ENCODE assay signal across 20 cellular contexts in genomic region chr3:33373082-33373437, GRCh38.
DNase-seq lines count a peak whose midpoint lies in the region; ATAC-seq, FAIRE-seq and TF ChIP-seq lines count a peak whose summit lies in the region.
"Had no signal": no experiment of that assay in that cellular context is flagged by ENCODE, and none has a peak within 500 bp of the region (broad histone marks: within the 10 kb centered on the region; RNA-seq: fewer than 3 reads in every experiment).

No MANE protein-coding gene starts in this region.

- no peaks in the 10 kb centered on the region for H3K27me3 ChIP-seq in neural cell (ENCODE audit: insufficient read depth, low read depth, low read length)
- H3K27me3 ChIP-seq: cardiac muscle cell had no signal

- no peaks in the 10 kb centered on the region for H4K20me1 ChIP-seq in neural cell (ENCODE audit: insufficient read depth)

- H3K4me3 ChIP-seq in neural cell (ENCODE audit: low read length) = no peak overlapping the region
- H3K4me3 ChIP-seq: cardiac muscle cell, GM12878 had no signal

- H3K9me2 ChIP-seq in neural cell (ENCODE audit: insufficient read depth, low read length) = no peaks in the 10 kb centered on the region

- H3K4me3 Mint-ChIP-seq in CD14-positive monocyte = no peak overlapping the region
- peak overlapping the region; percentile 16 for H3K4me3 Mint-ChIP-seq in activated T-helper 17 cell treated with anti-CD3 and anti-CD28 coated beads, Interleukin-2, amount 50 U/mL, for 72 hours
- H3K4me3 Mint-ChIP-seq: activated CD4-positive, alpha-beta T cell treated with anti-CD3 and anti-CD28 coated beads for 36 hours; activated CD8-positive, alpha-beta T cell treated with anti-CD3 and anti-CD28 coated beads, Interleukin-2, amount 10 ng/mL, durations not matched to agents 7 days and 5 days; activated naive CD8-positive, alpha-beta T cell; naive thymus-derived CD4-positive, alpha-beta T cell; stimulated activated effector memory CD8-positive, alpha-beta T cell treated with anti-CD3 and anti-CD28 coated beads, Interleukin-12 subunit alpha, Interleukin-12 subunit beta, amount 100 ng/mL, for 72 hours; type B pancreatic cell had no signal

- ATAC-seq in activated T-helper 17 cell treated with anti-CD3 and anti-CD28 coated beads, Interleukin-2, amount 50 U/mL, for 72 hours (replicated peaks) = no peak

- H3K27ac Mint-ChIP-seq in CD14-positive monocyte = no peak overlapping the region
- H3K27ac Mint-ChIP-seq in activated T-helper 17 cell treated with anti-CD3 and anti-CD28 coated beads, Interleukin-2, amount 50 U/mL, for 72 hours = no peak overlapping the region
- H3K27ac Mint-ChIP-seq: activated CD4-positive, alpha-beta T cell treated with anti-CD3 and anti-CD28 coated beads for 36 hours; activated CD8-positive, alpha-beta T cell treated with anti-CD3 and anti-CD28 coated beads, Interleukin-2, amount 10 ng/mL, durations not matched to agents 7 days and 5 days; activated naive CD8-positive, alpha-beta T cell; naive thymus-derived CD4-positive, alpha-beta T cell; stimulated activated effector memory CD8-positive, alpha-beta T cell treated with anti-CD3 and anti-CD28 coated beads, Interleukin-12 subunit alpha, Interleukin-12 subunit beta, amount 100 ng/mL, for 72 hours; type B pancreatic cell had no signal

- peaks cover 0 to 5% (median 0%) of the 10 kb centered on the region in 7 donors for H3K9me3 Mint-ChIP-seq in CD14-positive monocyte
- H3K9me3 Mint-ChIP-seq in activated T-helper 17 cell treated with anti-CD3 and anti-CD28 coated beads, Interleukin-2, amount 50 U/mL, for 72 hours = no peaks in the 10 kb centered on the region
- H3K9me3 Mint-ChIP-seq: stimulated activated effector memory CD8-positive, alpha-beta T cell treated with anti-CD3 and anti-CD28 coated beads, Interleukin-12 subunit alpha, Interleukin-12 subunit beta, amount 100 ng/mL, for 72 hours had no signal

- TF ChIP-seq RAD21 in neural cell (conservative IDR thresholded peaks at IDR 0.05) = no peak

- no peaks in the 10 kb centered on the region for H3K79me2 ChIP-seq in neural cell (replicated peaks; ENCODE audit: insufficient read depth, low read length)

- no peak for TF ChIP-seq POLR2A in GM12891 (IDR thresholded peaks at IDR 0.05; ENCODE audit: low read depth, low read length)

- H2AFZ ChIP-seq in neural cell (ENCODE audit: low read depth, low read length) = no peak overlapping the region

- no peak overlapping the region for H3K4me2 ChIP-seq in neural cell (ENCODE audit: low read length)

- no peaks in the 10 kb centered on the region for H3K36me3 Mint-ChIP-seq in CD14-positive monocyte
- H3K36me3 Mint-ChIP-seq in activated T-helper 17 cell treated with anti-CD3 and anti-CD28 coated beads, Interleukin-2, amount 50 U/mL, for 72 hours (ENCODE audit: low read depth) = no peaks in the 10 kb centered on the region
- H3K36me3 Mint-ChIP-seq: stimulated activated effector memory CD8-positive, alpha-beta T cell treated with anti-CD3 and anti-CD28 coated beads, Interleukin-12 subunit alpha, Interleukin-12 subunit beta, amount 100 ng/mL, for 72 hours had no signal

- H3K27me3 Mint-ChIP-seq in CD14-positive monocyte (ENCODE audit: low read depth in 3 of 3) = peaks cover 0 to 4% (median 2%) of the 10 kb centered on the region in 3 donors
- H3K27me3 Mint-ChIP-seq in activated T-helper 17 cell treated with anti-CD3 and anti-CD28 coated beads, Interleukin-2, amount 50 U/mL, for 72 hours = peaks cover 6% of the 10 kb centered on the region
- H3K27me3 Mint-ChIP-seq: type B pancreatic cell had no signal

- TF ChIP-seq CTCF in CD14-positive monocyte (IDR thresholded peaks at IDR 0.05) = peak; percentile 61
- TF ChIP-seq CTCF in neural cell (IDR thresholded peaks at IDR 0.05; ENCODE audit: poor library complexity, severe bottlenecking) = no peak

- H3K36me3 ChIP-seq in neural cell (ENCODE audit: insufficient read depth, low read length) = peaks cover 13% of the 10 kb centered on the region

- peaks cover 5% of the 10 kb centered on the region for H3K4me1 Mint-ChIP-seq in CD14-positive monocyte
- peaks cover 9% of the 10 kb centered on the region for H3K4me1 Mint-ChIP-seq in activated T-helper 17 cell treated with anti-CD3 and anti-CD28 coated beads, Interleukin-2, amount 50 U/mL, for 72 hours

- no peak overlapping the region for H3K27ac ChIP-seq in neural cell (ENCODE audit: low read length)
- H3K27ac ChIP-seq in substantia nigra (ENCODE audit: low read depth, low read length, poor library complexity, severe bottlenecking) = no peak overlapping the region
- H3K27ac ChIP-seq: cardiac muscle cell, coronary artery had no signal

- H3F3A ChIP-seq in neural cell (ENCODE audit: insufficient read depth, low read length, poor library complexity, severe bottlenecking) = no peaks in the 10 kb centered on the region

- intact Hi-C loops in CD14-positive monocyte (cut with micrococcal nuclease) = loop anchor here (2.0 to 5.0 kb wide), 2 partner anchors 241 to 426 kb away; no protein-coding TSS in a partner anchor

- DNase-seq in CD14-positive monocyte (ENCODE audit: low spot score) = no peak
- no peak for DNase-seq in GM12891 (ENCODE audit: insufficient read length, low spot score)
- no peak for DNase-seq in stimulated activated CD4-positive, alpha-beta T cell treated with anti-CD3 and anti-CD28 coated beads, Interleukin-2, amount 100 ng/mL, for 24 hours
- DNase-seq in COR-L47 (lab: John Stamatoyannopoulos, UW) = no peak
- DNase-seq in substantia nigra (lab: John Stamatoyannopoulos, UW) = no peak
- DNase-seq in foreskin melanocyte = no peak
- DNase-seq: DMS 273 treated with DMSO at 0.1 percent for 48 hours; NCI-H2081 treated with DMSO at 0.1 percent for 48 hours; NK-92 treated with Interleukin-12 subunit alpha and Interleukin-12 subunit beta, amount 100 ng/mL, for 24 hours had no signal

- no peak for TF ChIP-seq EP300 in neural cell (conservative IDR thresholded peaks at IDR 0.05; ENCODE audit: poor library complexity, severe bottlenecking)

- no peaks in the 10 kb centered on the region for H3K9me3 ChIP-seq in neural cell (ENCODE audit: low read length)

- FAIRE-seq in GM12891 (lab: Jason Lieb, UNC) = peak; percentile 86

- H3K9ac ChIP-seq in neural cell (ENCODE audit: low read length) = no peak overlapping the region

TF ChIP-seq in GM12891, 5 proteins besides CTCF, POLR2A, EP300 and RAD21:
- no peak for TF ChIP-seq POU2F2 (IDR thresholded peaks at IDR 0.05; ENCODE audit: low read depth, low read length)
- TF ChIP-seq POLR2AphosphoS5 (IDR thresholded peaks at IDR 0.05; ENCODE audit: low read depth, low read length) = no peak
- TF ChIP-seq PAX5 (IDR thresholded peaks at IDR 0.05; ENCODE audit: insufficient read depth, low read length, severe bottlenecking) = no peak
- TF ChIP-seq TAF1 (IDR thresholded peaks at IDR 0.05; ENCODE audit: low read depth, low read length) = no peak
- no peak for TF ChIP-seq SPI1 (IDR thresholded peaks at IDR 0.05; ENCODE audit: low read depth, low read length)

TF ChIP-seq in neural cell, 6 proteins besides CTCF, POLR2A, EP300 and RAD21:
- TF ChIP-seq POLR2AphosphoS5 (IDR thresholded peaks at IDR 0.05) (no peak), SMC3 (conservative IDR thresholded peaks at IDR 0.05; ENCODE audit: poor library complexity) (peak; percentile 19)
